ENCODE assay signal across 8 cellular contexts in the genomic region with DNA sequence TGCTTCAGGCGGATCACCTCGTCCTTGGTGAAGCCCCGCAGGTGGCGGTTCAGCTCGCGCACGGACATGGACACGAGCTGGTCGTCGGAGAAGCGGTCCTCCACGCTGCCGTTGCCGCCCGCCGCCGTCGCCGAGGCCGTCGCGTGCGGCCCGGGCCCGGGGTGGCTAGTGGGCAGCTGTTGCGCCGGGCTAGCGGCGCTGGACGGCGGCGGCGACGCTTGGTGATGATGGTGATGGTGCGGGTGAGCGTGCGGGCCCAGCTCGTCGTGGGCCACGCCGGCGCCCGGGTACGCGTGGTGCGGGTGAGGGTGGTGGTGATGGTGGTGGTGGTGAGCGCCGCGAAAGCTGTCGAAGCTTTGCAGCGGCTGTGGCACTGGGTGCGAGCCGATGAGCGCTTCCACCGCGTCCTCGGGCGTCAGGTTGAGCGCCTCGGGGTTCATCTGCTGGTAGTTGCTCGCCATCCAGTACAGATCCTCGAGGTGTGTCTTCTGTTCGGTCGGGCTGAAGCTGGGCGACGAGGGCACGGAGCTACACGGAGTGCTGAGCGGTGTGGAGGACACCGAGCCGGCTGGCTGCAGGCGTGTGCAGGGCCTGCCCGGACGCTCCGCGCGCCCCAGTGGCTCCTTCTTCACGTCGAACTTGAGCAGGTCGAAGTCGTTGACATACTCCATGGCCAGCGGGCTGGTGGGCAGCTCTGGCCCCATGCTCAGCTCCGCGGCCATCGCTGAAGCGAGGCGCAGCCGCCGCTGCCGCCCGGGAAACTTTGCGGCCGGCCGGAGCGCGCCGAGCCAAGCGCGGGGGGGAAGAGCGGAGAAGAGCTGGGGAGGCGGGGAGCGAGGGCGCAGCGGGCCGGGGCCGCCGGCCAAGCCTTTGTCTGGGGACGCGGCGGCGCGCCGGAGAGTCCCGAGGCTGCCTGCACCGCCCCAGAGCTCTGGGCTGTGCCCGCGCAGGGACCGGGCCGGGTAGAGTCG. TPM values are rescaled to one million over a fixed set of nuclear protein-coding genes. Genes with fewer than 3 reads are reported as not detected.
DNase-seq lines count a peak whose midpoint lies in the region; ATAC-seq, FAIRE-seq and TF ChIP-seq lines count a peak whose summit lies in the region.

No MANE protein-coding gene starts in this region.

- peaks cover 4 to 15% (median 6%) of the 10 kb centered on the region in 7 donors for H3K4me1 Mint-ChIP-seq in naive thymus-derived CD4-positive, alpha-beta T cell

- H3K9me3 Mint-ChIP-seq in naive thymus-derived CD4-positive, alpha-beta T cell = peaks cover 0 to 3% (median 0%) of the 10 kb centered on the region in 11 donors

- H3K9me3 ChIP-seq in DND-41 (ENCODE audit: insufficient read depth, low read length, severe bottlenecking) = no peaks in the 10 kb centered on the region
- no peaks in the 10 kb centered on the region for H3K9me3 ChIP-seq in PC-3 (ENCODE audit: low read length)
- no peaks in the 10 kb centered on the region for H3K9me3 ChIP-seq in naive thymus-derived CD4-positive, alpha-beta T cell (ENCODE audit: control insufficient read depth in 2 of 3, low read length in 3 of 3)

- no TSS peak for BruUV-seq in PC-3 (replicated peaks; lab: Mats Ljungman, UMichigan)

- H3K9me2 ChIP-seq in PC-3 (replicated peaks; ENCODE audit: low read length) = no peaks in the 10 kb centered on the region

- H3K27ac ChIP-seq in DND-41 (ENCODE audit: low read length) (no peak overlapping the region), PC-3 (ENCODE audit: low read length) (no peak overlapping the region)
- H3K27ac ChIP-seq in naive thymus-derived CD4-positive, alpha-beta T cell (ENCODE audit: low read depth, low read length) = no peak overlapping the region

- H3K27me3 ChIP-seq in DND-41 (ENCODE audit: insufficient read depth, low read length, poor library complexity) = no peaks in the 10 kb centered on the region
- H3K27me3 ChIP-seq in PC-3 (ENCODE audit: low read length) = peaks cover 71% of the 10 kb centered on the region
- no peaks in the 10 kb centered on the region for H3K27me3 ChIP-seq in naive thymus-derived CD4-positive, alpha-beta T cell (ENCODE audit: control insufficient read depth in 2 of 2, insufficient read depth in 2 of 2, low read length in 2 of 2)

- peak overlapping the region in 6 of 10 donors; percentile 29 to 84 (median 58) for H3K4me3 Mint-ChIP-seq in naive thymus-derived CD4-positive, alpha-beta T cell

- ATAC-seq in DND-41 (ENCODE audit: insufficient read depth, low read depth) (no peak), PC-3 (no peak), GM19452 (IDR thresholded peaks at IDR 0.05; ENCODE audit: unreplicated experiment) (no peak)
- no peak for ATAC-seq in naive thymus-derived CD4-positive, alpha-beta T cell

- H3K27ac Mint-ChIP-seq in naive thymus-derived CD4-positive, alpha-beta T cell = peak overlapping the region in 1 of 9 donors; percentile 70

- peak overlapping the region in 1 of 2 experiments; percentile 60; a peak in 2 of 4 replicates for H3K4me3 ChIP-seq in DND-41 (ENCODE audit: low read depth in 1 of 2, low read length in 2 of 2)
- no peak overlapping the region; the same call in 1 of the 2 replicates for H3K4me3 ChIP-seq in PC-3 (ENCODE audit: low read length)
- H3K4me3 ChIP-seq in epithelial cell of esophagus (ENCODE audit: low read length) = peak overlapping the region; percentile 84
- no peak overlapping the region for H3K4me3 ChIP-seq in naive thymus-derived CD4-positive, alpha-beta T cell (ENCODE audit: low read length)

- no peaks in the 10 kb centered on the region for H3K36me3 Mint-ChIP-seq in naive thymus-derived CD4-positive, alpha-beta T cell

- H3K9ac ChIP-seq in DND-41 (ENCODE audit: low read depth, low read length) (peak overlapping the region; percentile 49; the same call in 1 of the 2 replicates), PC-3 (ENCODE audit: low read length) (no peak overlapping the region)

- H4K20me1 ChIP-seq in DND-41 (ENCODE audit: insufficient read depth, low read length) (no peaks in the 10 kb centered on the region; the same call in 1 of the 2 replicates), PC-3 (ENCODE audit: low read length) (no peaks in the 10 kb centered on the region)

- no peak for DNase-seq in DND-41
- DNase-seq in PC-3 = no peak
- peak; percentile 32 for DNase-seq in epithelial cell of esophagus (ENCODE audit: low read depth)
- DNase-seq in naive thymus-derived CD4-positive, alpha-beta T cell = no peak
- DNase-seq in SKM-1 treated with dmso at 0.1 percent for 144 hours (lab: John Stamatoyannopoulos, UW; ENCODE audit: unreplicated experiment) = no peak
- DNase-seq in frontal cortex (ENCODE audit: low spot score in 2 of 2) = no peak
- DNase-seq in GM20000 (ENCODE audit: low spot score) = no peak

- intact Hi-C loops in PC-3 (cut with micrococcal nuclease) = no loop called here
- intact Hi-C loops in naive thymus-derived CD4-positive, alpha-beta T cell (cut with micrococcal nuclease) = no loop called here

- TF ChIP-seq CTCF in DND-41 (IDR thresholded peaks at IDR 0.05; ENCODE audit: borderline replicate concordance, extremely low read depth, low read length, poor library complexity, severe bottlenecking) = no peak
- no peak for TF ChIP-seq CTCF in PC-3 (conservative IDR thresholded peaks at IDR 0.05; ENCODE audit: low read depth, low read length)
- TF ChIP-seq CTCF in epithelial cell of esophagus (IDR thresholded peaks at IDR 0.05; ENCODE audit: insufficient read depth, low read depth, low read length, missing control alignments) = no peak
- no peak for TF ChIP-seq CTCF in GM20000 (IDR thresholded peaks at IDR 0.05; ENCODE audit: extremely low read depth, missing control alignments)

- H3K27me3 Mint-ChIP-seq in naive thymus-derived CD4-positive, alpha-beta T cell = peaks cover 58 to 92% (median 80%) of the 10 kb centered on the region in 5 donors

- FAIRE-seq in frontal cortex (lab: Jason Lieb, UNC) = no peak

- no peaks in the 10 kb centered on the region for H3F3A ChIP-seq in PC-3 (ENCODE audit: low read length, unreplicated experiment)

- peak overlapping the region; percentile 94 for H3K4me2 ChIP-seq in DND-41 (ENCODE audit: insufficient read depth, low read length)
- H3K4me2 ChIP-seq in PC-3 (ENCODE audit: low read length) = peak overlapping the region; percentile 84; the same call in 1 of the 2 replicates

- H3K79me2 ChIP-seq in DND-41 (ENCODE audit: insufficient read depth, low read length) = no peaks in the 10 kb centered on the region
- H3K79me2 ChIP-seq in PC-3 (ENCODE audit: low read length) = no peaks in the 10 kb centered on the region

- H3K36me3 ChIP-seq in DND-41 (ENCODE audit: insufficient read depth, low read length) (no peaks in the 10 kb centered on the region), PC-3 (ENCODE audit: low read depth, low read length) (no peaks in the 10 kb centered on the region)
- no peaks in the 10 kb centered on the region for H3K36me3 ChIP-seq in naive thymus-derived CD4-positive, alpha-beta T cell (ENCODE audit: control insufficient read depth in 2 of 3, insufficient read depth in 3 of 3, low read length in 3 of 3)

- CTCF ChIA-PET in PC-3 (lab: Charles Lee) = no interaction called here
- CTCF ChIA-PET in naive thymus-derived CD4-positive, alpha-beta T cell (lab: Charles Lee) = no interaction called here

- POLR2A ChIA-PET in PC-3 (lab: Charles Lee; ENCODE audit: unreplicated experiment) = no interaction called here
- POLR2A ChIA-PET in naive thymus-derived CD4-positive, alpha-beta T cell (lab: Charles Lee) = no interaction called here

- H2AFZ ChIP-seq in DND-41 (ENCODE audit: low read depth, low read length) = no peak overlapping the region
- no peak overlapping the region for H2AFZ ChIP-seq in PC-3 (ENCODE audit: low read length)

- H3K4me1 ChIP-seq in DND-41 (ENCODE audit: insufficient read depth, low read length) = peaks cover 24% of the 10 kb centered on the region
- no peaks in the 10 kb centered on the region for H3K4me1 ChIP-seq in PC-3 (ENCODE audit: insufficient read depth, low read length)
- H3K4me1 ChIP-seq in naive thymus-derived CD4-positive, alpha-beta T cell (ENCODE audit: control insufficient read depth in 2 of 2, insufficient read depth in 2 of 2, low read length in 2 of 2) = no peaks in the 10 kb centered on the region

RNA-seq across cellular contexts. Expression of gene MAFB, which starts 0.6 kb away (rescaled TPM):
- total RNA-seq in PC-3 (2014; rRNA removed) (0.04 TPM in 1 of 2 replicates, not detected in the other), frontal cortex (7.3 TPM)
- total RNA-seq in naive thymus-derived CD4-positive, alpha-beta T cell = 100 to 1,000 TPM in 1 of 5 experiments, 10 to 100 TPM in 1, 1 to 10 TPM in 2, under 1 TPM in 1; 0.12 to 139 (median 4.4) TPM
- not detected for polyA plus RNA-seq in naive thymus-derived CD4-positive, alpha-beta T cell
